In the genomic region with DNA sequence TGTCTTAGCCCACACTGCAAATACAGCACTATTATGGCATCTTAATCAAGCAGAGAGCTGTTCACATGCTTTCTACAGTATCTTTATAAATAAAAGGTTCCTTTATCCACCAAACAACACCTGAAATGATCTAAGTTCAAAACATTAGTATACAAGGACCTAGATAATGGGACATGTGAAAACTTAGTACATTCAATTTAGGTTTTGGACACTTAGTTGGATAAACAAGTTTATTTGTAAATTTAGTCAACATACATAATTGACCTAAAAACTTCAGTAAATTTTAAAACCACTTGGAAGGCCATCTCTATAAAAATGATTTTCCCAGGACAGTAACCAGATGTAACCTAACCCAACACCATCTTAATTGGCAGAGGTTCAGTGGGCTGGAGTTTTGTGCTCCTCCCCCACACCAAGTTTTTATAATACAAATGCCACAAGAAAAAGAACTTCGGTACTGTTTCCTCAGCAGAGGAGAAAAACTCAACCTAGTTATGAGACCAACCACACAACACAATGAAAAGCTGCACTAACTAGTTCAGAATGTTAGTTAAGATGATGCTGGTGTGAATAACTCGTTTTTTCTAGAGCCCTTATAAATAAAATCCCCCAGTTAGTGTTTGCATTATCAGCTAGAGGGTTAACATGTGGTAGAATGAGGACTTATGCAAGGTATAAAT, we compare ENCODE assay signal across 8 cellular contexts. TPM values are rescaled to one million over a fixed set of nuclear protein-coding genes. Genes with fewer than 3 reads are reported as not detected.
DNase-seq lines count a peak whose midpoint lies in the region; ATAC-seq and TF ChIP-seq lines count a peak whose summit lies in the region.

No MANE protein-coding gene starts in this region.

- H3K27me3 Mint-ChIP-seq in T-helper 17 cell, result no peaks in the 10 kb centered on the region

- peaks cover 22% of the 10 kb centered on the region for H3K36me3 ChIP-seq in rectal smooth muscle tissue (ENCODE audit: control insufficient read depth, insufficient read depth, low read length)

- H3K27ac ChIP-seq in rectal smooth muscle tissue (ENCODE audit: low read depth, low read length), result peak overlapping the region; percentile 1

- H3K4me1 ChIP-seq in rectal smooth muscle tissue (ENCODE audit: control insufficient read depth, insufficient read depth, low read length), result peaks cover 16% of the 10 kb centered on the region

- no peaks in the 10 kb centered on the region for H3K9me3 ChIP-seq in T-helper 17 cell (ENCODE audit: control insufficient read depth, low read length, poor library complexity, severe bottlenecking)

- DNase-seq in GM12865 (ENCODE audit: low read depth) (no peak), T-helper 17 cell (no peak), fibroblast of pulmonary artery (ENCODE audit: low read depth) (peak; percentile 46), UCSD-AML1 (lab: John Stamatoyannopoulos, UW; ENCODE audit: unreplicated experiment) (no peak)
- no peak for DNase-seq in stimulated activated CD4-positive, alpha-beta T cell treated with anti-CD3 and anti-CD28 coated beads, Interleukin-4, amount 100 ng/mL, for 1 hour
- DNase-seq in stimulated activated naive CD4-positive, alpha-beta T cell treated with Interleukin-2 at 50 U/mL for 16 hours (lab: John Stamatoyannopoulos, UW), result no peak
- no peak for DNase-seq in activated CD4-positive, alpha-beta T cell treated with anti-CD3 and anti-CD28 coated beads for 1 hour

- ATAC-seq in T-helper 17 cell, result no peak

- H3K4me3 Mint-ChIP-seq in T-helper 17 cell, result peak overlapping the region; percentile 91

- H3K27me3 ChIP-seq in rectal smooth muscle tissue (ENCODE audit: control insufficient read depth, insufficient read depth, low read length), result no peaks in the 10 kb centered on the region

- peaks cover 33% of the 10 kb centered on the region for H3K4me1 Mint-ChIP-seq in T-helper 17 cell

- TF ChIP-seq CTCF in GM12865 (IDR thresholded peaks at IDR 0.05; ENCODE audit: insufficient read depth, low read depth, low read length, missing control alignments), result no peak
- no peak for TF ChIP-seq CTCF in fibroblast of pulmonary artery (IDR thresholded peaks at IDR 0.05; ENCODE audit: low read length, missing control alignments)

- peaks cover 13% of the 10 kb centered on the region for H3K36me3 Mint-ChIP-seq in T-helper 17 cell (ENCODE audit: low read depth)

- H3K9ac ChIP-seq in rectal smooth muscle tissue (ENCODE audit: low read length), result no peak overlapping the region

- H3K27ac Mint-ChIP-seq in T-helper 17 cell, result peak overlapping the region; percentile 91

- peak overlapping the region; percentile 85 for H3K4me3 ChIP-seq in GM12865 (ENCODE audit: low read depth, low read length)
- peak overlapping the region; percentile 89 for H3K4me3 ChIP-seq in fibroblast of pulmonary artery (replicated peaks; ENCODE audit: low read depth, low read length)
- H3K4me3 ChIP-seq in rectal smooth muscle tissue (ENCODE audit: low read length), result peak overlapping the region; percentile 90

RNA-seq across cellular contexts. Expression of a gene that starts 7.2 kb away (rescaled TPM):
- total RNA-seq in T-helper 17 cell, result 10 to 100 TPM; 30.3 to 33.4 TPM

RNA-seq across cellular contexts. Expression of a gene that starts 12.4 kb away (rescaled TPM):
- total RNA-seq in T-helper 17 cell, result 1 to 10 TPM; 9.6 to 9.7 TPM

RNA-seq across cellular contexts. Expression of a gene that starts 56.1 kb away (rescaled TPM):
- total RNA-seq in T-helper 17 cell, result under 1 TPM in 1 of 2 donors, not detected in 1; 0.72 TPM
